ENCODE assay signal across 1 cellular context in the genomic region with DNA sequence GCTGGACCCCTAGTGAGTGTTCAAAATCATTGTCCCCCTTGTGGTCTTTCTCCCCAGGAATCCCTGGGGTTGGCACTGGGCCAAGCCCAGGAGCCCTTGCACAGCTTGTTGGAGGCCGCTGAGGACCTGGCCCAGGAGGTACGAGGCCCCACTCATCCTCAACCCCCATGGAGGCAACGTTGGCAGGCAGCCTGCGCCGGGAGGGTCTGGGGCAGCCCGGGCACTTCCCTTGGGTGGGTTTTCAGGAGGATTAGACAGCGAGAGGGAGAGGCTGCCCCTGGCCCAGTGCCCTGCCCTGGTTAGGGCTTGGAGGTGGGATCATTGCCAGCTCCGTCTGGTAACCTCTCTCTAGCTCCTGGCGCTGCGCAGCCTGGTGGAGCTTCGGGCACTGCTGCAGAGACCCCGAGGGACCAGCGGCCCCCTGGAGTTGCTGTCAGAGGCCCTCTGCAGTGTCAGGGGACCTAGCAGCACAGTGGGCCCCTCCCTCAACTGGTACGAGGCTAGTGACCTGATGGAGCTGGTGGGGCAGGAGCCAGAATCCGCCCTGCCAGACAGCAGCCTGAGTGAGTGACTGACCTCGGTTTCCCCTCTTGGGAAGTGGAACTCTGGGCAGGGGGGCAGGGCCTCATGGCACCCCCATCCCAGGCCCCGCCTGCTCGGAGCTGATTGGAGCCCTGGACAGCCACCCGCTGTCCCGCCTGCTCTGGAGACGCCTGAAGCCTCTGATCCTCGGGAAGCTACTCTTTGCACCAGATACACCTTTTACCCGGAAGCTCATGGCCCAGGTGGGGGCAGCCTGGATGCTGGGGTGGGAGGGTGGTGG.
A peak's percentile ranks its signal among the peaks of the same experiment; 100 is the strongest.
TF ChIP-seq lines count a peak whose summit lies in the region.

No MANE protein-coding gene starts in this region.

TF ChIP-seq in HEK293, 187 proteins besides CTCF, POLR2A, EP300 and RAD21 (continued from another document and continues in another):
- TF ChIP-seq ZNF785 (tag by site-specific recombination; IDR thresholded peaks at IDR 0.05), result no peak
- TF ChIP-seq ZBTB20 (tag by site-specific recombination; IDR thresholded peaks at IDR 0.05), result no peak
- no peak for TF ChIP-seq ZFP69B (tag by site-specific recombination; IDR thresholded peaks at IDR 0.05)
- no peak for TF ChIP-seq ZNF311 (tag by site-specific recombination; IDR thresholded peaks at IDR 0.05; ENCODE audit: borderline replicate concordance)
- TF ChIP-seq ZNF596 (tag by site-specific recombination; IDR thresholded peaks at IDR 0.05), result no peak
- TF ChIP-seq, protein P1, sequence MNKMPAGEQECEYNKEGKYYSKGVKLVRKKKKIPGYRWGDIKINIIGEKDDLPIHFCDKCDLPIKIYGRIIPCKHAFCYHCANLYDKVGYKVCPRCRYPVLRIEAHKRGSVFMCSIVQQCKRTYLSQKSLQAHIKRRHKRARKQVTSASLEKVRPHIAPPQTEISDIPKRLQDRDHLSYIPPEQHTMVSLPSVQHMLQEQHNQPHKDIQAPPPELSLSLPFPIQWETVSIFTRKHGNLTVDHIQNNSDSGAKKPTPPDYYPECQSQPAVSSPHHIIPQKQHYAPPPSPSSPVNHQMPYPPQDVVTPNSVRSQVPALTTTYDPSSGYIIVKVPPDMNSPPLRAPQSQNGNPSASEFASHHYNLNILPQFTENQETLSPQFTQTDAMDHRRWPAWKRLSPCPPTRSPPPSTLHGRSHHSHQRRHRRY (tag by site-specific recombination; IDR thresholded peaks at IDR 0.05), result no peak
- TF ChIP-seq ZFP41 (tag by site-specific recombination; IDR thresholded peaks at IDR 0.05; ENCODE audit: borderline replicate concordance), result no peak
- no peak for TF ChIP-seq ZNF837 (tag by site-specific recombination; IDR thresholded peaks at IDR 0.05)
- TF ChIP-seq KLF10 (tag by site-specific recombination; IDR thresholded peaks at IDR 0.05), result peak; percentile 62; the same call in 1 of the 2 replicates
- no peak for TF ChIP-seq ZNF140 (tag by site-specific recombination; IDR thresholded peaks at IDR 0.05)
- TF ChIP-seq, protein P2, sequence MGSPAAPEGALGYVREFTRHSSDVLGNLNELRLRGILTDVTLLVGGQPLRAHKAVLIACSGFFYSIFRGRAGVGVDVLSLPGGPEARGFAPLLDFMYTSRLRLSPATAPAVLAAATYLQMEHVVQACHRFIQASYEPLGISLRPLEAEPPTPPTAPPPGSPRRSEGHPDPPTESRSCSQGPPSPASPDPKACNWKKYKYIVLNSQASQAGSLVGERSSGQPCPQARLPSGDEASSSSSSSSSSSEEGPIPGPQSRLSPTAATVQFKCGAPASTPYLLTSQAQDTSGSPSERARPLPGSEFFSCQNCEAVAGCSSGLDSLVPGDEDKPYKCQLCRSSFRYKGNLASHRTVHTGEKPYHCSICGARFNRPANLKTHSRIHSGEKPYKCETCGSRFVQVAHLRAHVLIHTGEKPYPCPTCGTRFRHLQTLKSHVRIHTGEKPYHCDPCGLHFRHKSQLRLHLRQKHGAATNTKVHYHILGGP (tag by site-specific recombination; IDR thresholded peaks at IDR 0.05), result no peak
- no peak for TF ChIP-seq ZNF624 (tag by site-specific recombination; IDR thresholded peaks at IDR 0.05)
- no peak for TF ChIP-seq PRDM1 (tag by site-specific recombination; IDR thresholded peaks at IDR 0.05)
- TF ChIP-seq ZNF76 (tag by site-specific recombination; IDR thresholded peaks at IDR 0.05; ENCODE audit: borderline replicate concordance, low read depth), result no peak
- TF ChIP-seq HOXC10 (CRISPR knock-in tag; IDR thresholded peaks at IDR 0.05), result no peak
- peak; percentile 98 for TF ChIP-seq GLIS1 (tag by site-specific recombination; IDR thresholded peaks at IDR 0.05)
- peak; percentile 87 for TF ChIP-seq ZIC2 (tag by site-specific recombination; IDR thresholded peaks at IDR 0.05)
- no peak for TF ChIP-seq ZNF19 (tag by site-specific recombination; IDR thresholded peaks at IDR 0.05; ENCODE audit: low read depth)
- no peak for TF ChIP-seq ZXDB (tag by site-specific recombination; IDR thresholded peaks at IDR 0.05)
- TF ChIP-seq, protein P3, sequence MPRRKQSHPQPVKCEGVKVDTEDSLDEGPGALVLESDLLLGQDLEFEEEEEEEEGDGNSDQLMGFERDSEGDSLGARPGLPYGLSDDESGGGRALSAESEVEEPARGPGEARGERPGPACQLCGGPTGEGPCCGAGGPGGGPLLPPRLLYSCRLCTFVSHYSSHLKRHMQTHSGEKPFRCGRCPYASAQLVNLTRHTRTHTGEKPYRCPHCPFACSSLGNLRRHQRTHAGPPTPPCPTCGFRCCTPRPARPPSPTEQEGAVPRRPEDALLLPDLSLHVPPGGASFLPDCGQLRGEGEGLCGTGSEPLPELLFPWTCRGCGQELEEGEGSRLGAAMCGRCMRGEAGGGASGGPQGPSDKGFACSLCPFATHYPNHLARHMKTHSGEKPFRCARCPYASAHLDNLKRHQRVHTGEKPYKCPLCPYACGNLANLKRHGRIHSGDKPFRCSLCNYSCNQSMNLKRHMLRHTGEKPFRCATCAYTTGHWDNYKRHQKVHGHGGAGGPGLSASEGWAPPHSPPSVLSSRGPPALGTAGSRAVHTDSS (tag by site-specific recombination; IDR thresholded peaks at IDR 0.05), result no peak
- TF ChIP-seq, protein P4, sequence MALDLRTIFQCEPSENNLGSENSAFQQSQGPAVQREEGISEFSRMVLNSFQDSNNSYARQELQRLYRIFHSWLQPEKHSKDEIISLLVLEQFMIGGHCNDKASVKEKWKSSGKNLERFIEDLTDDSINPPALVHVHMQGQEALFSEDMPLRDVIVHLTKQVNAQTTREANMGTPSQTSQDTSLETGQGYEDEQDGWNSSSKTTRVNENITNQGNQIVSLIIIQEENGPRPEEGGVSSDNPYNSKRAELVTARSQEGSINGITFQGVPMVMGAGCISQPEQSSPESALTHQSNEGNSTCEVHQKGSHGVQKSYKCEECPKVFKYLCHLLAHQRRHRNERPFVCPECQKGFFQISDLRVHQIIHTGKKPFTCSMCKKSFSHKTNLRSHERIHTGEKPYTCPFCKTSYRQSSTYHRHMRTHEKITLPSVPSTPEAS (tag by site-specific recombination; IDR thresholded peaks at IDR 0.05), result no peak
- no peak for TF ChIP-seq ZSCAN30 (tag by site-specific recombination; IDR thresholded peaks at IDR 0.05)
- TF ChIP-seq, protein P5, sequence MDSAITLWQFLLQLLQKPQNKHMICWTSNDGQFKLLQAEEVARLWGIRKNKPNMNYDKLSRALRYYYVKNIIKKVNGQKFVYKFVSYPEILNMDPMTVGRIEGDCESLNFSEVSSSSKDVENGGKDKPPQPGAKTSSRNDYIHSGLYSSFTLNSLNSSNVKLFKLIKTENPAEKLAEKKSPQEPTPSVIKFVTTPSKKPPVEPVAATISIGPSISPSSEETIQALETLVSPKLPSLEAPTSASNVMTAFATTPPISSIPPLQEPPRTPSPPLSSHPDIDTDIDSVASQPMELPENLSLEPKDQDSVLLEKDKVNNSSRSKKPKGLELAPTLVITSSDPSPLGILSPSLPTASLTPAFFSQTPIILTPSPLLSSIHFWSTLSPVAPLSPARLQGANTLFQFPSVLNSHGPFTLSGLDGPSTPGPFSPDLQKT (IDR thresholded peaks at IDR 0.05; ENCODE audit: borderline replicate concordance, low read depth, low read length), result no peak
- TF ChIP-seq, protein P6, sequence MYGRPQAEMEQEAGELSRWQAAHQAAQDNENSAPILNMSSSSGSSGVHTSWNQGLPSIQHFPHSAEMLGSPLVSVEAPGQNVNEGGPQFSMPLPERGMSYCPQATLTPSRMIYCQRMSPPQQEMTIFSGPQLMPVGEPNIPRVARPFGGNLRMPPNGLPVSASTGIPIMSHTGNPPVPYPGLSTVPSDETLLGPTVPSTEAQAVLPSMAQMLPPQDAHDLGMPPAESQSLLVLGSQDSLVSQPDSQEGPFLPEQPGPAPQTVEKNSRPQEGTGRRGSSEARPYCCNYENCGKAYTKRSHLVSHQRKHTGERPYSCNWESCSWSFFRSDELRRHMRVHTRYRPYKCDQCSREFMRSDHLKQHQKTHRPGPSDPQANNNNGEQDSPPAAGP (tag by site-specific recombination; IDR thresholded peaks at IDR 0.05), result peak; percentile 73
- TF ChIP-seq ZNF626 (tag by site-specific recombination; IDR thresholded peaks at IDR 0.05), result no peak
- TF ChIP-seq, protein P7, sequence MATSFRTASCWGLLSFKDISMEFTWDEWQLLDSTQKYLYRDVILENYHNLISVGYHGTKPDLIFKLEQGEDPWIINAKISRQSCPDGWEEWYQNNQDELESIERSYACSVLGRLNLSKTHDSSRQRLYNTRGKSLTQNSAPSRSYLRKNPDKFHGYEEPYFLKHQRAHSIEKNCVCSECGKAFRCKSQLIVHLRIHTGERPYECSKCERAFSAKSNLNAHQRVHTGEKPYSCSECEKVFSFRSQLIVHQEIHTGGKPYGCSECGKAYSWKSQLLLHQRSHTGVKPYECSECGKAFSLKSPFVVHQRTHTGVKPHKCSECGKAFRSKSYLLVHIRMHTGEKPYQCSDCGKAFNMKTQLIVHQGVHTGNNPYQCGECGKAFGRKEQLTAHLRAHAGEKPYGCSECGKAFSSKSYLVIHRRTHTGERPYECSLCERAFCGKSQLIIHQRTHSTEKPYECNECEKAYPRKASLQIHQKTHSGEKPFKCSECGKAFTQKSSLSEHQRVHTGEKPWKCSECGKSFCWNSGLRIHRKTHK (tag by site-specific recombination; IDR thresholded peaks at IDR 0.05), result no peak
- TF ChIP-seq, protein P8, sequence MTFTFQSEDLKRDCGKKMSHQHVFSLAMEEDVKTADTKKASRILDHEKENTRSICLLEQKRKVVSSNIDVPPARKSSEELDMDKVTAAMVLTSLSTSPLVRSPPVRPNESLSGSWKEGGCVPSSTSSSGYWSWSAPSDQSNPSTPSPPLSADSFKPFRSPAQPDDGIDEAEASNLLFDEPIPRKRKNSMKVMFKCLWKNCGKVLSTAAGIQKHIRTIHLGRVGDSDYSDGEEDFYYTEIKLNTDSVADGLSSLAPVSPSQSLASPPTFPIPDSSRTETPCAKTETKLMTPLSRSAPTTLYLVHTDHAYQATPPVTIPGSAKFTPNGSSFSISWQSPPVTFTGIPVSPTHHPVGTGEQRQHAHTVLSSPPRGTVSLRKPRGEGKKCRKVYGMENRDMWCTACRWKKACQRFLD (tag by site-specific recombination; IDR thresholded peaks at IDR 0.05), result no peak
- no peak for TF ChIP-seq ZNF341 (tag by site-specific recombination; IDR thresholded peaks at IDR 0.05; ENCODE audit: low read depth)
- TF ChIP-seq ZSCAN23 (tag by site-specific recombination; IDR thresholded peaks at IDR 0.05), result no peak
- TF ChIP-seq ZNF16 (tag by site-specific recombination; IDR thresholded peaks at IDR 0.05; ENCODE audit: low read depth), result no peak
- peak; percentile 92 for TF ChIP-seq ZNF184 (tag by site-specific recombination; IDR thresholded peaks at IDR 0.05)
- TF ChIP-seq ZNF585B (tag by site-specific recombination; IDR thresholded peaks at IDR 0.05), result no peak
- TF ChIP-seq ZNF529 (tag by site-specific recombination; IDR thresholded peaks at IDR 0.05; ENCODE audit: insufficient replicate concordance), result no peak
- TF ChIP-seq, protein P9, sequence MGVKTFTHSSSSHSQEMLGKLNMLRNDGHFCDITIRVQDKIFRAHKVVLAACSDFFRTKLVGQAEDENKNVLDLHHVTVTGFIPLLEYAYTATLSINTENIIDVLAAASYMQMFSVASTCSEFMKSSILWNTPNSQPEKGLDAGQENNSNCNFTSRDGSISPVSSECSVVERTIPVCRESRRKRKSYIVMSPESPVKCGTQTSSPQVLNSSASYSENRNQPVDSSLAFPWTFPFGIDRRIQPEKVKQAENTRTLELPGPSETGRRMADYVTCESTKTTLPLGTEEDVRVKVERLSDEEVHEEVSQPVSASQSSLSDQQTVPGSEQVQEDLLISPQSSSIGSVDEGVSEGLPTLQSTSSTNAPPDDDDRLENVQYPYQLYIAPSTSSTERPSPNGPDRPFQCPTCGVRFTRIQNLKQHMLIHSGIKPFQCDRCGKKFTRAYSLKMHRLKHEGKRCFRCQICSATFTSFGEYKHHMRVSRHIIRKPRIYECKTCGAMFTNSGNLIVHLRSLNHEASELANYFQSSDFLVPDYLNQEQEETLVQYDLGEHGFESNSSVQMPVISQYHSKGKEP (tag by site-specific recombination; IDR thresholded peaks at IDR 0.05), result peak; percentile 77
- no peak for TF ChIP-seq ZNF701 (tag by site-specific recombination; IDR thresholded peaks at IDR 0.05)
- no peak for TF ChIP-seq ZFHX2 (tag by site-specific recombination; conservative IDR thresholded peaks at IDR 0.05)
- TF ChIP-seq ZNF610 (tag by site-specific recombination; IDR thresholded peaks at IDR 0.05; ENCODE audit: borderline replicate concordance), result no peak
- TF ChIP-seq, protein P10, sequence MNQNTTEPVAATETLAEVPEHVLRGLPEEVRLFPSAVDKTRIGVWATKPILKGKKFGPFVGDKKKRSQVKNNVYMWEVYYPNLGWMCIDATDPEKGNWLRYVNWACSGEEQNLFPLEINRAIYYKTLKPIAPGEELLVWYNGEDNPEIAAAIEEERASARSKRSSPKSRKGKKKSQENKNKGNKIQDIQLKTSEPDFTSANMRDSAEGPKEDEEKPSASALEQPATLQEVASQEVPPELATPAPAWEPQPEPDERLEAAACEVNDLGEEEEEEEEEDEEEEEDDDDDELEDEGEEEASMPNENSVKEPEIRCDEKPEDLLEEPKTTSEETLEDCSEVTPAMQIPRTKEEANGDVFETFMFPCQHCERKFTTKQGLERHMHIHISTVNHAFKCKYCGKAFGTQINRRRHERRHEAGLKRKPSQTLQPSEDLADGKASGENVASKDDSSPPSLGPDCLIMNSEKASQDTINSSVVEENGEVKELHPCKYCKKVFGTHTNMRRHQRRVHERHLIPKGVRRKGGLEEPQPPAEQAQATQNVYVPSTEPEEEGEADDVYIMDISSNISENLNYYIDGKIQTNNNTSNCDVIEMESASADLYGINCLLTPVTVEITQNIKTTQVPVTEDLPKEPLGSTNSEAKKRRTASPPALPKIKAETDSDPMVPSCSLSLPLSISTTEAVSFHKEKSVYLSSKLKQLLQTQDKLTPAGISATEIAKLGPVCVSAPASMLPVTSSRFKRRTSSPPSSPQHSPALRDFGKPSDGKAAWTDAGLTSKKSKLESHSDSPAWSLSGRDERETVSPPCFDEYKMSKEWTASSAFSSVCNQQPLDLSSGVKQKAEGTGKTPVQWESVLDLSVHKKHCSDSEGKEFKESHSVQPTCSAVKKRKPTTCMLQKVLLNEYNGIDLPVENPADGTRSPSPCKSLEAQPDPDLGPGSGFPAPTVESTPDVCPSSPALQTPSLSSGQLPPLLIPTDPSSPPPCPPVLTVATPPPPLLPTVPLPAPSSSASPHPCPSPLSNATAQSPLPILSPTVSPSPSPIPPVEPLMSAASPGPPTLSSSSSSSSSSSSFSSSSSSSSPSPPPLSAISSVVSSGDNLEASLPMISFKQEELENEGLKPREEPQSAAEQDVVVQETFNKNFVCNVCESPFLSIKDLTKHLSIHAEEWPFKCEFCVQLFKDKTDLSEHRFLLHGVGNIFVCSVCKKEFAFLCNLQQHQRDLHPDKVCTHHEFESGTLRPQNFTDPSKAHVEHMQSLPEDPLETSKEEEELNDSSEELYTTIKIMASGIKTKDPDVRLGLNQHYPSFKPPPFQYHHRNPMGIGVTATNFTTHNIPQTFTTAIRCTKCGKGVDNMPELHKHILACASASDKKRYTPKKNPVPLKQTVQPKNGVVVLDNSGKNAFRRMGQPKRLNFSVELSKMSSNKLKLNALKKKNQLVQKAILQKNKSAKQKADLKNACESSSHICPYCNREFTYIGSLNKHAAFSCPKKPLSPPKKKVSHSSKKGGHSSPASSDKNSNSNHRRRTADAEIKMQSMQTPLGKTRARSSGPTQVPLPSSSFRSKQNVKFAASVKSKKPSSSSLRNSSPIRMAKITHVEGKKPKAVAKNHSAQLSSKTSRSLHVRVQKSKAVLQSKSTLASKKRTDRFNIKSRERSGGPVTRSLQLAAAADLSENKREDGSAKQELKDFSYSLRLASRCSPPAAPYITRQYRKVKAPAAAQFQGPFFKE (tag by site-specific recombination; IDR thresholded peaks at IDR 0.05; ENCODE audit: borderline replicate concordance), result no peak
